8 cellular contexts compared by ENCODE assay signal in the genomic region with DNA sequence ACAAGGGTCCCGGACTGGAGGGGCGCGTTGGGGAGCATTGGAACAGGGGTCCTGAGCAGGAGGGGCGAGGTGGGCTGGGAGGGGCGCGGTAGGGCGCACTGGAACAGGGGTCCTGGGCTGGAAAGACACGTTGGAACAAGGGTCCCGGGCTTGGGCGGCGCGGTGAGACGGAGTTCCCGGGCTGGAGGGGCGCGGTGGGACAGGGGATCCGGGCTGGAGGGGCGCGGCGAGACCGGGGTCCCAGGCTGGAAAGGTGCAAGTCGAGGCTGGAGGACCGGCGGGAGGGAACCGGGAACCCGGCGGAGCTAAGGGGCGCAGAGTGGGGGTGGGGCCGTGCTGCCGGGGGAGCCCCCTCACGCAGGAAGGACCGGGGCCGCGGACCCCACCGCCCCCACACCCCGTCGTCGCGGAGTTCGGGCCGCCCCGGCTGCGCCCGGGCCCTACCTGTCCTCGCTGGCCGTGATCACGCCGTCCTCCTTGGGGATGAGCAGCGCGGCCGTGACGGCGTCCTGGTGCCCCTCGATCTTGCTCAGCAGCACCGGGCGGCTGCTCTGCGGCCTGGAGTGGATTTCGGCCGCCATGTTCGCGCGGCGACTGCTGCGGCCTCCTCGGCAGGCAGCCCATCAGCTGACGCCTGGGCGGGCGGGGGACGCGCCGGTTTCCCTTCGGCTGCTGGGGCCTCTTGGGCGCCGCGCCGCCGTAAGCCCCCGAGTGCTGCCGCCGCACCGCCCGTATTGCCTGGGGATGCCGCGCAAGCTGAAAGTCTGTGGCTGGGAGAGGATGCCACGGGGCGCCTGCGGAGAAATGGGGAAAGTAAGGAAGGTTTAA. TPM values are rescaled to one million over a fixed set of nuclear protein-coding genes. Genes with fewer than 3 reads are reported as not detected.
DNase-seq lines count a peak whose midpoint lies in the region; ATAC-seq and TF ChIP-seq lines count a peak whose summit lies in the region.

A gene with protein sequence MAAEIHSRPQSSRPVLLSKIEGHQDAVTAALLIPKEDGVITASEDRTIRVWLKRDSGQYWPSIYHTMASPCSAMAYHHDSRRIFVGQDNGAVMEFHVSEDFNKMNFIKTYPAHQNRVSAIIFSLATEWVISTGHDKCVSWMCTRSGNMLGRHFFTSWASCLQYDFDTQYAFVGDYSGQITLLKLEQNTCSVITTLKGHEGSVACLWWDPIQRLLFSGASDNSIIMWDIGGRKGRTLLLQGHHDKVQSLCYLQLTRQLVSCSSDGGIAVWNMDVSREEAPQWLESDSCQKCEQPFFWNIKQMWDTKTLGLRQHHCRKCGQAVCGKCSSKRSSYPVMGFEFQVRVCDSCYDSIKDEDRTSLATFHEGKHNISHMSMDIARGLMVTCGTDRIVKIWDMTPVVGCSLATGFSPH (minus strand): TSS at position 632 of the 828 bp plus-strand sequence. CDS start 51 bp downstream, at position 581.

- no peaks in the 10 kb centered on the region for H3K9me3 ChIP-seq in hepatocyte (ENCODE audit: low read depth)

- WGBS in hepatocyte (ENCODE audit: low lambda C conversion rate, missing lambda C conversion rate): 0% methylated on average over 33 of the region's 87 CpGs

- peak within 1 kb of the TSS; percentile 91 for H3K27ac ChIP-seq in hepatocyte

- H4K20me1 ChIP-seq in hepatocyte (ENCODE audit: insufficient read depth, poor library complexity, severe bottlenecking): peaks cover 18% of the 10 kb centered on the region

- H3K4me2 ChIP-seq in hepatocyte: peak within 1 kb of the TSS; percentile 81

- ATAC-seq in GM18511 (IDR thresholded peaks at IDR 0.05; ENCODE audit: unreplicated experiment): peak; percentile 76
- peak; percentile 66 for ATAC-seq in HG02943 (IDR thresholded peaks at IDR 0.05; ENCODE audit: low read depth, unreplicated experiment)

- H3K79me2 ChIP-seq in hepatocyte: peaks cover 51% of the 10 kb centered on the region

- peaks cover 15% of the 10 kb centered on the region for H3K4me1 ChIP-seq in hepatocyte (ENCODE audit: insufficient read depth)

- no peaks in the 10 kb centered on the region for H3K36me3 ChIP-seq in hepatocyte (replicated peaks; ENCODE audit: insufficient read depth, low read depth)

- TF ChIP-seq CTCF in hepatocyte (IDR thresholded peaks at IDR 0.05; ENCODE audit: poor library complexity) (no peak), retinal pigment epithelial cell (conservative IDR thresholded peaks at IDR 0.05; ENCODE audit: low read depth, low read length) (no peak)

- H2AFZ ChIP-seq in hepatocyte: peak within 1 kb of the TSS; percentile 42

- no peaks in the 10 kb centered on the region for H3K27me3 ChIP-seq in hepatocyte

- DNase-seq in NCI-H2029 treated with DMSO at 0.1 percent for 48 hours (lab: John Stamatoyannopoulos, UW): peak; percentile 44
- peak; percentile 83 for DNase-seq in T1000 (lab: John Stamatoyannopoulos, UW)
- DNase-seq in astrocyte of the hippocampus (ENCODE audit: low read depth, low spot score): peak; percentile 97
- peak; percentile 96 for DNase-seq in hepatocyte (ENCODE audit: low spot score)
- DNase-seq in retinal pigment epithelial cell (ENCODE audit: low read depth): peak; percentile 62
- no peak for DNase-seq in OCI-M2 (lab: John Stamatoyannopoulos, UW; ENCODE audit: unreplicated experiment)

- no peaks in the 10 kb centered on the region for H3K9me2 ChIP-seq in hepatocyte (replicated peaks; ENCODE audit: insufficient read depth)

- H3K4me3 ChIP-seq in hepatocyte (peak within 1 kb of the TSS; percentile 76), retinal pigment epithelial cell (ENCODE audit: low read length) (peak within 1 kb of the TSS; percentile 89)

RNA-seq across cellular contexts. Expression of the gene that starts here (rescaled TPM):
- total RNA-seq in hepatocyte: 66.6 and 68.3 TPM in 2 replicates
- polyA plus RNA-seq in hepatocyte: 40.4 and 45.6 TPM in 2 replicates
